9 cellular contexts compared by ENCODE assay signal in the genomic region with DNA sequence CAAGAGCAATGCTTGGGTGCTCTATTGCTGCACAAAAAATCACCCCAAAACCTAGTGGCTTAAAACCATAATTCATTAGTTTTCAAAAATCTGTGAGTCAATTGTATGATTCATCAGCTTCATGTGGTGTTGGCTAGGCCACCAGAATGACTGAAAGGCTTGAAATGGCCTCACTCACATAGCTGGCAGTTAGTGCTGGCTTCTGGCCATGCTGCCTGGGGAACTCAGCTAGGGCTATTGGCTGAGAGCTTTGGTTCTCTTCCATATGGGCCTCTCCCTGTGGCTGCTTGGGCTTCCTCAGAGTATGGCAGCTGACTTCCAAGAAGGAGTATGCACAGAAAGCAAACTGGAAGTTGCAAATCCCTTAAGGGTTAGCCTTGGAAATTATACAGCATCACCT. TPM values are rescaled to one million over a fixed set of nuclear protein-coding genes. Genes with fewer than 3 reads are reported as not detected.
DNase-seq lines count a peak whose midpoint lies in the region; ATAC-seq and TF ChIP-seq lines count a peak whose summit lies in the region.
"Had no signal": no experiment of that assay in that cellular context is flagged by ENCODE, and none has a peak within 500 bp of the region (broad histone marks: within the 10 kb centered on the region; RNA-seq: fewer than 3 reads in every experiment).

No MANE protein-coding gene starts in this region.

- ATAC-seq in GM21360 (IDR thresholded peaks at IDR 0.05; ENCODE audit: unreplicated experiment) = no peak
- ATAC-seq: lower lobe of right lung had no signal

- intact Hi-C loops in mammary epithelial cell (cut with micrococcal nuclease) = loop anchor here (10.0 kb wide), 1 partner anchor 115 kb away; no protein-coding TSS in a partner anchor

- H3K4me2 ChIP-seq in mammary epithelial cell (ENCODE audit: insufficient read depth, low read depth, low read length) = no peak overlapping the region
- peak overlapping the region; percentile 51 for H3K4me2 ChIP-seq in skeletal muscle satellite cell (ENCODE audit: low read length)

- H3K4me3 ChIP-seq in mammary epithelial cell (replicated peaks in 1 of 3; ENCODE audit: insufficient read depth in 1 of 3, low read depth in 2 of 3, low read length in 3 of 3) (no peak overlapping the region), skeletal muscle satellite cell (ENCODE audit: low read length) (no peak overlapping the region)
- H3K4me3 ChIP-seq: lower lobe of right lung had no signal

- H3K36me3 ChIP-seq in mammary epithelial cell (ENCODE audit: insufficient read depth, low read length) (no peaks in the 10 kb centered on the region), skeletal muscle satellite cell (ENCODE audit: insufficient read depth, low read length) (no peaks in the 10 kb centered on the region)
- H3K36me3 ChIP-seq: lower lobe of right lung had no signal

- H3K4me1 ChIP-seq in mammary epithelial cell (ENCODE audit: insufficient read depth, low read length) = peaks cover 21% of the 10 kb centered on the region
- H3K4me1 ChIP-seq in skeletal muscle satellite cell (ENCODE audit: control insufficient read depth, insufficient read depth, low read length) = peaks cover 15% of the 10 kb centered on the region

- no TSS peak for BruUV-seq in mammary epithelial cell (replicated peaks; lab: Mats Ljungman, UMichigan)

- H3K9ac ChIP-seq in mammary epithelial cell (ENCODE audit: insufficient read depth, low read length) (no peak overlapping the region), skeletal muscle satellite cell (ENCODE audit: low read depth, low read length) (no peak overlapping the region)

- TF ChIP-seq CTCF in mammary epithelial cell (conservative IDR thresholded peaks at IDR 0.05 in 1 of 2, IDR thresholded peaks at IDR 0.05 in 1 of 2; ENCODE audit: extremely low read depth in 1 of 2, insufficient read depth in 1 of 2, low read depth in 1 of 2, low read length in 2 of 2) = no peak

- H3K27ac ChIP-seq in mammary epithelial cell (ENCODE audit: insufficient read depth, low read depth, low read length) = peak overlapping the region; percentile 86
- H3K27ac ChIP-seq: lower lobe of right lung had no signal

- in situ Hi-C loops in mammary epithelial cell (cut with MboI; ENCODE audit: low sequenced_read_pairs in 2 of 2) = loop anchor here (25.0 kb wide), 1 partner anchor 728 kb away; no protein-coding TSS in a partner anchor

- peak; percentile 30 for DNase-seq in activated CD4-positive, alpha-beta T cell treated with anti-CD3 and anti-CD28 coated beads for 48 hours
- no peak for DNase-seq in activated CD4-positive, alpha-beta T cell treated with anti-CD3 and anti-CD28 coated beads for 1 hour
- DNase-seq in NCI-H69 (lab: John Stamatoyannopoulos, UW) (peak; percentile 12), mammary epithelial cell (peak; percentile 89), NCI-H82 treated with DMSO at 0.1 percent for 48 hours (lab: John Stamatoyannopoulos, UW; ENCODE audit: unreplicated experiment) (no peak), dedifferentiated amniotic fluid mesenchymal stem cell (ENCODE audit: extremely low spot score) (no peak)
- DNase-seq: lower lobe of right lung had no signal

- no peaks in the 10 kb centered on the region for H4K20me1 ChIP-seq in mammary epithelial cell (ENCODE audit: insufficient read depth, low read length)

- dilution Hi-C loops in mammary epithelial cell (cut with HindIII; ENCODE audit: low sequenced_read_pairs) = no loop called here

- no peaks in the 10 kb centered on the region for H3K27me3 ChIP-seq in mammary epithelial cell (ENCODE audit: insufficient read depth, low read length)
- no peaks in the 10 kb centered on the region for H3K27me3 ChIP-seq in skeletal muscle satellite cell (ENCODE audit: control insufficient read depth, insufficient read depth, low read length)

- H2AFZ ChIP-seq in mammary epithelial cell (ENCODE audit: low read depth, low read length) = no peak overlapping the region

- peaks cover under 1% of the 10 kb centered on the region for H3K79me2 ChIP-seq in mammary epithelial cell (ENCODE audit: insufficient read depth, low read length)

- H3K9me3 ChIP-seq in mammary epithelial cell (replicated peaks; ENCODE audit: insufficient read depth, low read length) = peaks cover 28% of the 10 kb centered on the region
- H3K9me3 ChIP-seq in skeletal muscle satellite cell (replicated peaks; ENCODE audit: low read length) = peaks cover 17% of the 10 kb centered on the region
- H3K9me3 ChIP-seq: lower lobe of right lung had no signal

- CTCF ChIA-PET in mammary epithelial cell (lab: Charles Lee; ENCODE audit: low non-redundant PET) = interaction anchor here (0.7 to 0.8 kb wide), 2 partner anchors 82 to 240 kb away, joined by 3 read pairs; no protein-coding TSS in a partner anchor

RNA-seq across cellular contexts. Expression of a gene that starts 3.1 kb away (rescaled TPM):
- total RNA-seq in mammary epithelial cell = 10 to 100 TPM; 17.5 to 26.3 TPM
- polyA plus RNA-seq in mammary epithelial cell = 15.2 TPM
- polyA minus RNA-seq in mammary epithelial cell = 10.4 TPM
- 11.9 and 13.5 TPM in 2 replicates for total RNA-seq in skeletal muscle satellite cell (2012; rRNA removed)

Comparison
In these comparisons a context has a peak if more than half of its experiments do, and no peak if none do; other contexts are left out.
1. DNase-seq: peak in activated CD4-positive, alpha-beta T cell treated with anti-CD3 and anti-CD28 coated beads for 48 hours (single experiment), NCI-H69 (single experiment) and mammary epithelial cell (single experiment); none in activated CD4-positive, alpha-beta T cell treated with anti-CD3 and anti-CD28 coated beads for 1 hour (single experiment), NCI-H82 treated with DMSO at 0.1 percent for 48 hours (single experiment) and dedifferentiated amniotic fluid mesenchymal stem cell (single experiment).